Comparison of ENCODE assay signal across 7 cellular contexts in genomic region chr2:27381577-27382181, GRCh38. TPM values are rescaled to one million over a fixed set of nuclear protein-coding genes. Genes with fewer than 3 reads are reported as not detected.
DNase-seq lines count a peak whose midpoint lies in the region; ATAC-seq, FAIRE-seq and TF ChIP-seq lines count a peak whose summit lies in the region.
"Had no signal": no experiment of that assay in that cellular context is flagged by ENCODE, and none has a peak within 500 bp of the region (broad histone marks: within the 10 kb centered on the region; RNA-seq: fewer than 3 reads in every experiment).

No MANE protein-coding gene starts in this region.

- H3K4me1 Mint-ChIP-seq in activated naive CD8-positive, alpha-beta T cell treated with anti-CD3 and anti-CD28 coated beads for 36 hours, result peaks cover 32% of the 10 kb centered on the region
- peaks cover 26% of the 10 kb centered on the region for H3K4me1 Mint-ChIP-seq in neural crest cell

- peak overlapping the region; percentile 91 for H3K4me3 Mint-ChIP-seq in activated naive CD8-positive, alpha-beta T cell treated with anti-CD3 and anti-CD28 coated beads for 36 hours
- peak overlapping the region; percentile 94 for H3K4me3 Mint-ChIP-seq in neural crest cell

- no peak for DNase-seq in GM12891 (ENCODE audit: insufficient read length, low spot score)
- no peak for DNase-seq in activated naive CD8-positive, alpha-beta T cell treated with anti-CD3 and anti-CD28 coated beads for 36 hours
- DNase-seq in neural crest cell (ENCODE audit: low read depth, low spot score), result no peak
- DNase-seq in NCI-H1436 (lab: John Stamatoyannopoulos, UW), result no peak

- H3K27me3 Mint-ChIP-seq in activated naive CD8-positive, alpha-beta T cell treated with anti-CD3 and anti-CD28 coated beads for 36 hours, result no peaks in the 10 kb centered on the region
- H3K27me3 Mint-ChIP-seq in neural crest cell (ENCODE audit: low read depth), result peaks cover 10% of the 10 kb centered on the region

- no peak for TF ChIP-seq POLR2A in GM12891 (IDR thresholded peaks at IDR 0.05; ENCODE audit: low read depth, low read length)

- no peaks in the 10 kb centered on the region for H3K9me3 Mint-ChIP-seq in activated naive CD8-positive, alpha-beta T cell treated with anti-CD3 and anti-CD28 coated beads for 36 hours
- H3K9me3 Mint-ChIP-seq in neural crest cell, result no peaks in the 10 kb centered on the region

- ATAC-seq in GM21737 (IDR thresholded peaks at IDR 0.05; ENCODE audit: unreplicated experiment) (no peak), GM18520 (IDR thresholded peaks at IDR 0.05; ENCODE audit: unreplicated experiment) (no peak)

- FAIRE-seq in GM12891 (lab: Jason Lieb, UNC), result peak; percentile 16
- FAIRE-seq: GM18507 had no signal

- H3K27ac Mint-ChIP-seq in activated naive CD8-positive, alpha-beta T cell treated with anti-CD3 and anti-CD28 coated beads for 36 hours, result peak overlapping the region; percentile 97
- peak overlapping the region; percentile 99 for H3K27ac Mint-ChIP-seq in neural crest cell (ENCODE audit: unreplicated experiment)

- TF ChIP-seq CTCF in neural crest cell (conservative IDR thresholded peaks at IDR 0.05), result no peak

- H3K36me3 Mint-ChIP-seq in activated naive CD8-positive, alpha-beta T cell treated with anti-CD3 and anti-CD28 coated beads for 36 hours, result peaks cover 42% of the 10 kb centered on the region
- H3K36me3 Mint-ChIP-seq in neural crest cell (ENCODE audit: low read depth), result peaks cover 19% of the 10 kb centered on the region

TF ChIP-seq in GM12891, 5 proteins besides CTCF, POLR2A, EP300 and RAD21:
- TF ChIP-seq POU2F2 (IDR thresholded peaks at IDR 0.05; ENCODE audit: low read depth, low read length) (no peak), PAX5 (IDR thresholded peaks at IDR 0.05; ENCODE audit: insufficient read depth, low read length, severe bottlenecking) (no peak), SPI1 (IDR thresholded peaks at IDR 0.05; ENCODE audit: low read depth, low read length) (no peak)

RNA-seq across cellular contexts. Expression of gene ZNF513, which starts 1.1 kb away (rescaled TPM):
- 10.1 TPM for polyA plus RNA-seq in GM12891 (2012; ENCODE audit: low read depth, missing spikeins)
- 1 to 10 TPM; 8.3 to 9.9 TPM for total RNA-seq in activated naive CD8-positive, alpha-beta T cell treated with anti-CD3 and anti-CD28 coated beads for 36 hours
- 26.5 and 27.9 TPM in 2 replicates for total RNA-seq in neural crest cell

RNA-seq across cellular contexts. Expression of gene SNX17, which starts 11.3 kb away (rescaled TPM):
- polyA plus RNA-seq in GM12891 (2012; ENCODE audit: low read depth, missing spikeins), result 87.4 TPM
- 10 to 100 TPM; 88.1 to 96.0 TPM for total RNA-seq in activated naive CD8-positive, alpha-beta T cell treated with anti-CD3 and anti-CD28 coated beads for 36 hours
- 104 and 109 TPM in 2 replicates for total RNA-seq in neural crest cell

RNA-seq across cellular contexts. Expression of gene EIF2B4, which starts 11.5 kb away (rescaled TPM):
- polyA plus RNA-seq in GM12891 (2012; ENCODE audit: low read depth, missing spikeins), result 28.1 TPM
- 10 to 100 TPM; 41.2 to 43.6 TPM for total RNA-seq in activated naive CD8-positive, alpha-beta T cell treated with anti-CD3 and anti-CD28 coated beads for 36 hours
- total RNA-seq in neural crest cell, result 72.5 TPM in 2 replicates

RNA-seq across cellular contexts. Expression of gene GTF3C2, which starts 25.1 kb away (rescaled TPM):
- 45.3 TPM for polyA plus RNA-seq in GM12891 (2012; ENCODE audit: low read depth, missing spikeins)
- total RNA-seq in activated naive CD8-positive, alpha-beta T cell treated with anti-CD3 and anti-CD28 coated beads for 36 hours, result 10 to 100 TPM; 77.4 to 83.9 TPM
- total RNA-seq in neural crest cell, result 109 and 114 TPM in 2 replicates

RNA-seq across cellular contexts. Expression of gene PPM1G, which starts 27.7 kb away (rescaled TPM):
- polyA plus RNA-seq in GM12891 (2012; ENCODE audit: low read depth, missing spikeins), result 102 TPM
- 100 to 1,000 TPM; 172 to 176 TPM for total RNA-seq in activated naive CD8-positive, alpha-beta T cell treated with anti-CD3 and anti-CD28 coated beads for 36 hours
- total RNA-seq in neural crest cell, result 157 and 163 TPM in 2 replicates
